In genomic region chr10:130110236-130111114, GRCh38 we compare ENCODE assay signal across 8 cellular contexts. TPM values are rescaled to one million over a fixed set of nuclear protein-coding genes. Genes with fewer than 3 reads are reported as not detected.
DNase-seq lines count a peak whose midpoint lies in the region; ATAC-seq and TF ChIP-seq lines count a peak whose summit lies in the region.

Gene C10orf143 (minus strand): TSS chr10:130110830. CDS start chr10:130110772, 58 bp downstream.

- H3K4me3 ChIP-seq in GM06990 (replicated peaks; ENCODE audit: low read depth, low read length) (peak within 1 kb of the TSS; percentile 93), NB4 (ENCODE audit: low read depth, low read length) (peak within 1 kb of the TSS; percentile 82)

- no peaks in the 10 kb centered on the region for H3K27me3 ChIP-seq in GM06990 (replicated peaks; ENCODE audit: control insufficient read depth, insufficient read depth, low read length)

- H3K27ac Mint-ChIP-seq in activated naive CD4-positive, alpha-beta T cell treated with anti-CD3 and anti-CD28 coated beads, Interleukin-2, amount 50 U/mL, for 24 hours, result peak within 1 kb of the TSS; percentile 99

- peak; percentile 81 for ATAC-seq in HG02571 (IDR thresholded peaks at IDR 0.05; ENCODE audit: unreplicated experiment)

- H3K27me3 Mint-ChIP-seq in activated naive CD4-positive, alpha-beta T cell treated with anti-CD3 and anti-CD28 coated beads, Interleukin-2, amount 50 U/mL, for 24 hours, result no peaks in the 10 kb centered on the region

- H3K36me3 Mint-ChIP-seq in activated naive CD4-positive, alpha-beta T cell treated with anti-CD3 and anti-CD28 coated beads, Interleukin-2, amount 50 U/mL, for 24 hours, result peaks cover 9% of the 10 kb centered on the region

- H3K4me1 Mint-ChIP-seq in activated naive CD4-positive, alpha-beta T cell treated with anti-CD3 and anti-CD28 coated beads, Interleukin-2, amount 50 U/mL, for 24 hours, result peaks cover 54% of the 10 kb centered on the region

- TF ChIP-seq CTCF in GM06990 (IDR thresholded peaks at IDR 0.05; ENCODE audit: insufficient read depth, low read length, poor library complexity, severe bottlenecking), result no peak
- TF ChIP-seq CTCF in NB4 (IDR thresholded peaks at IDR 0.05; ENCODE audit: low read depth, low read length), result no peak

- H3K27ac ChIP-seq in temporal lobe (ENCODE audit: low read depth, low read length), result peak within 1 kb of the TSS; percentile 75

- DNase-seq in GM06990 (ENCODE audit: extremely low read depth, insufficient read length) (peak; percentile 98), NB4 (ENCODE audit: low read depth) (peak; percentile 98), SK-N-DZ (ENCODE audit: low spot score) (peak; percentile 98), globus pallidus (ENCODE audit: low spot score) (peak; percentile 98), occipital lobe (lab: John Stamatoyannopoulos, UW) (peak; percentile 96)

- H3K4me3 Mint-ChIP-seq in activated naive CD4-positive, alpha-beta T cell treated with anti-CD3 and anti-CD28 coated beads, Interleukin-2, amount 50 U/mL, for 24 hours, result peak within 1 kb of the TSS; percentile 91

- no peaks in the 10 kb centered on the region for H3K9me3 Mint-ChIP-seq in activated naive CD4-positive, alpha-beta T cell treated with anti-CD3 and anti-CD28 coated beads, Interleukin-2, amount 50 U/mL, for 24 hours

- peak; percentile 99 for TF ChIP-seq POLR2A in NB4 (IDR thresholded peaks at IDR 0.05; ENCODE audit: extremely low read depth, insufficient read length)

- H3K36me3 ChIP-seq in GM06990 (ENCODE audit: control insufficient read depth, insufficient read depth, low read length), result no peaks in the 10 kb centered on the region; the same call in 1 of the 2 replicates

RNA-seq across cellular contexts. Expression of gene C10orf143, which starts in this region (rescaled TPM):
- polyA plus RNA-seq in SK-N-DZ (2014; cell fraction: cytosol; rRNA removed), result 0.15 and 0.20 TPM in 2 replicates
- polyA plus RNA-seq in SK-N-DZ (2014; cell fraction: nucleus; rRNA removed), result 0.38 TPM in 1 of 2 replicates, not detected in the other
- 1.1 TPM for total RNA-seq in occipital lobe
- 0.25 TPM for total RNA-seq in temporal lobe

Comparison
In these comparisons a context has a peak if more than half of its experiments do, and no peak if none do; other contexts are left out.
1. Peak in every context shown above with its lines: DNase-seq, ATAC-seq, H3K4me3 ChIP-seq and H3K27ac ChIP-seq.